In genomic region chr16:4981473-4981872, GRCh38 we compare ENCODE assay signal across 2 cellular contexts.
A peak's percentile ranks its signal among the peaks of the same experiment; 100 is the strongest.
TF ChIP-seq lines count a peak whose summit lies in the region.

No MANE protein-coding gene starts in this region.

TF ChIP-seq in HEK293, 187 proteins besides CTCF, POLR2A, EP300 and RAD21:
- TF ChIP-seq ZNF768 (tag by site-specific recombination; IDR thresholded peaks at IDR 0.05) (0 out of 2 replicates have a peak, but pooled peaks have one; percentile 17), ZNF354C (tag by site-specific recombination; IDR thresholded peaks at IDR 0.05; ENCODE audit: borderline replicate concordance, low read depth) (no peak), ZNF23 (tag by site-specific recombination; IDR thresholded peaks at IDR 0.05; ENCODE audit: borderline replicate concordance) (no peak), ZNF335 (tag by site-specific recombination; conservative IDR thresholded peaks at IDR 0.05) (no peak)
TF ChIP-seq in HEK293: peak in this region for 1.

TF ChIP-seq in K562, 482 proteins besides CTCF, POLR2A, EP300 and RAD21:
- peak; percentile 76 for TF ChIP-seq BCOR (IDR thresholded peaks at IDR 0.05)
- TF ChIP-seq RBM25 (IDR thresholded peaks at IDR 0.05; ENCODE audit: low read depth, low read length, severe bottlenecking) = peak; percentile 59
- peak; percentile 57 for TF ChIP-seq ZFP36 (IDR thresholded peaks at IDR 0.05; ENCODE audit: low read depth, low read length, partially characterized antibody)
- TF ChIP-seq RBM14 (IDR thresholded peaks at IDR 0.05; ENCODE audit: borderline replicate concordance, insufficient read depth, low read depth, low read length) = no peak
- TF ChIP-seq PML (IDR thresholded peaks at IDR 0.05; ENCODE audit: low read length) = no peak
- no peak for TF ChIP-seq SLC30A9 (CRISPR knock-in tag; IDR thresholded peaks at IDR 0.05)
- TF ChIP-seq, protein P1, sequence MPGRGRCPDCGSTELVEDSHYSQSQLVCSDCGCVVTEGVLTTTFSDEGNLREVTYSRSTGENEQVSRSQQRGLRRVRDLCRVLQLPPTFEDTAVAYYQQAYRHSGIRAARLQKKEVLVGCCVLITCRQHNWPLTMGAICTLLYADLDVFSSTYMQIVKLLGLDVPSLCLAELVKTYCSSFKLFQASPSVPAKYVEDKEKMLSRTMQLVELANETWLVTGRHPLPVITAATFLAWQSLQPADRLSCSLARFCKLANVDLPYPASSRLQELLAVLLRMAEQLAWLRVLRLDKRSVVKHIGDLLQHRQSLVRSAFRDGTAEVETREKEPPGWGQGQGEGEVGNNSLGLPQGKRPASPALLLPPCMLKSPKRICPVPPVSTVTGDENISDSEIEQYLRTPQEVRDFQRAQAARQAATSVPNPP (IDR thresholded peaks at IDR 0.05; ENCODE audit: borderline replicate concordance, insufficient read depth, insufficient read length) = no peak
